10 cellular contexts compared by ENCODE assay signal in genomic region chr12:64083285-64084210, GRCh38.
A peak's percentile ranks its signal among the peaks of the same experiment; 100 is the strongest.
DNase-seq lines count a peak whose midpoint lies in the region; FAIRE-seq and TF ChIP-seq lines count a peak whose summit lies in the region.
"Had no signal": no experiment of that assay in that cellular context is flagged by ENCODE, and none has a peak within 500 bp of the region (broad histone marks: within the 10 kb centered on the region; RNA-seq: fewer than 3 reads in every experiment).

No MANE protein-coding gene starts in this region.

- peaks cover 23% of the 10 kb centered on the region for H3K36me3 Mint-ChIP-seq in endothelial cell (ENCODE audit: low read depth, unreplicated experiment)

- H3K27ac Mint-ChIP-seq in endothelial cell (ENCODE audit: unreplicated experiment) = no peak overlapping the region
- H3K27ac Mint-ChIP-seq: activated T-helper 1 cell treated with anti-CD3 and anti-CD28 coated beads, Interleukin-12 subunit alpha, Interleukin-12 subunit beta, Interleukin-2, Interleukin-4 antibody, amounts not matched to agents 30 ng/mL and 10 ng/mL and 1 ng/mL, durations not matched to agents 14 hours and 24 hours and 36 hours had no signal

- peaks cover 10% of the 10 kb centered on the region for H3K4me1 Mint-ChIP-seq in endothelial cell (ENCODE audit: unreplicated experiment)

- in situ Hi-C loops in astrocyte of the cerebellum (cut with HindIII; ENCODE audit: low sequenced_read_pairs) = no loop called here

- intact Hi-C loops in kidney (cut with DNase I) = no loop called here
- intact Hi-C loops in testis (cut with DNase I; ENCODE audit: low total_unique reads) = no loop called here

- H3K4me3 ChIP-seq in astrocyte of the cerebellum (ENCODE audit: low read depth, low read length) (no peak overlapping the region), kidney (ENCODE audit: low read length in 2 of 2) (peak overlapping the region; percentile 1 to 2), testis (no peak overlapping the region)

- H3K9ac ChIP-seq in kidney (ENCODE audit: low read length in 2 of 2) = peak overlapping the region in 1 of 2 donors; percentile 27

- peak overlapping the region; percentile 24 to 33 for H3K27ac ChIP-seq in kidney (ENCODE audit: low read depth in 2 of 2, low read length in 2 of 2)
- H3K27ac ChIP-seq in testis = peak overlapping the region; percentile 34 to 42
- H3K27ac ChIP-seq: HL-60 had no signal

- H3K9me3 Mint-ChIP-seq in endothelial cell (ENCODE audit: unreplicated experiment) = no peaks in the 10 kb centered on the region
- H3K9me3 Mint-ChIP-seq: activated T-helper 1 cell treated with anti-CD3 and anti-CD28 coated beads, Interleukin-12 subunit alpha, Interleukin-12 subunit beta, Interleukin-2, Interleukin-4 antibody, amounts not matched to agents 30 ng/mL and 10 ng/mL and 1 ng/mL, durations not matched to agents 14 hours and 24 hours and 36 hours had no signal

- WGBS in testis, 2 donors = 32 to 43% methylated on average over 6 of the region's 6 CpGs

- H3K4me1 ChIP-seq in kidney (ENCODE audit: control insufficient read depth in 1 of 2, insufficient read depth in 1 of 2, low read depth in 1 of 2, low read length in 2 of 2) (peaks cover 7 to 14% of the 10 kb centered on the region in 2 donors), testis (peaks cover 16% of the 10 kb centered on the region)

- H3K9me3 ChIP-seq in kidney (ENCODE audit: control insufficient read depth in 1 of 2, low read length in 2 of 2) (no peaks in the 10 kb centered on the region), testis (no peaks in the 10 kb centered on the region)

- TF ChIP-seq CTCF in astrocyte of the cerebellum (IDR thresholded peaks at IDR 0.05; ENCODE audit: low read depth, low read length, missing control alignments) (no peak), kidney (IDR thresholded peaks at IDR 0.05; ENCODE audit: borderline replicate concordance, extremely low read depth, insufficient read depth) (no peak), testis (IDR thresholded peaks at IDR 0.05) (no peak), endothelial cell (IDR thresholded peaks at IDR 0.05; ENCODE audit: unreplicated experiment) (no peak)

- peak; percentile 59 for DNase-seq in HTR-8/SVneo (ENCODE audit: insufficient read length, low spot score)
- DNase-seq in astrocyte of the cerebellum (ENCODE audit: low read depth) = peak; percentile 86
- DNase-seq in kidney = no peak
- DNase-seq in testis = peak; percentile 92
- DNase-seq in D341Med (ENCODE audit: low spot score) = no peak
- DNase-seq in endothelial cell (ENCODE audit: low spot score) = no peak
- DNase-seq in Kasumi-1 (lab: John Stamatoyannopoulos, UW) = no peak
- DNase-seq in erythroblast (lab: John Stamatoyannopoulos, UW) = no peak

- FAIRE-seq in HTR-8/SVneo (lab: Jason Lieb, UNC) (peak; percentile 16), kidney (lab: Jason Lieb, UNC) (peak; percentile 73)

- H3K36me3 ChIP-seq in kidney (ENCODE audit: control insufficient read depth in 1 of 2, insufficient read depth in 2 of 2, low read length in 2 of 2) = peaks cover 0 to 7% of the 10 kb centered on the region in 2 donors
- no peaks in the 10 kb centered on the region for H3K36me3 ChIP-seq in testis (ENCODE audit: low read depth, missing control alignments)

- H3K4me3 Mint-ChIP-seq in endothelial cell (ENCODE audit: unreplicated experiment) = no peak overlapping the region
- H3K4me3 Mint-ChIP-seq: activated T-helper 1 cell treated with anti-CD3 and anti-CD28 coated beads, Interleukin-12 subunit alpha, Interleukin-12 subunit beta, Interleukin-2, Interleukin-4 antibody, amounts not matched to agents 30 ng/mL and 10 ng/mL and 1 ng/mL, durations not matched to agents 14 hours and 24 hours and 36 hours had no signal

- no peaks in the 10 kb centered on the region for H3K27me3 ChIP-seq in testis

- no peaks in the 10 kb centered on the region for H3K27me3 Mint-ChIP-seq in endothelial cell (ENCODE audit: unreplicated experiment)

- TF ChIP-seq POLR2A in testis (IDR thresholded peaks at IDR 0.05) (no peak), erythroblast (IDR thresholded peaks at IDR 0.05; ENCODE audit: low read length) (no peak)

Comparison
In these comparisons a context has a peak if more than half of its experiments do, and no peak if none do; other contexts are left out.
1. DNase-seq: peak in HTR-8/SVneo (single experiment), astrocyte of the cerebellum (single experiment) and testis (single experiment); none in kidney (single experiment), D341Med (single experiment), endothelial cell (single experiment), Kasumi-1 (0 of 2) and erythroblast (0 of 2).
2. H3K4me3 ChIP-seq: peak in kidney (2 of 2); none in astrocyte of the cerebellum (single experiment) and testis (0 of 2).